11 cellular contexts compared by ENCODE assay signal in genomic region chr7:144292384-144293161, GRCh38. TPM values are rescaled to one million over a fixed set of nuclear protein-coding genes. Genes with fewer than 3 reads are reported as not detected.
"Had no signal": no experiment of that assay in that cellular context is flagged by ENCODE, and none has a peak within 500 bp of the region (broad histone marks: within the 10 kb centered on the region; RNA-seq: fewer than 3 reads in every experiment).

No MANE protein-coding gene starts in this region.

RNA-seq across cellular contexts. Expression of gene OR2A1, which starts 19.6 kb away (rescaled TPM):
- total RNA-seq: activated CD4-positive, alpha-beta T cell treated with anti-CD3 and anti-CD28 coated beads for 36 hours; activated CD8-positive, alpha-beta memory T cell treated with anti-CD3 and anti-CD28 coated beads, Interleukin-2, amount 10 ng/mL, durations not matched to agents 7 days and 5 days; activated CD8-positive, alpha-beta T cell treated with anti-CD3 and anti-CD28 coated beads, Interleukin-2, amount 10 ng/mL, durations not matched to agents 7 days and 5 days; activated T-cell treated with anti-CD3 and anti-CD28 coated beads, Interleukin-2, amount 50 U/mL, for 4 hours; ascending aorta; body of pancreas; K562; OCI-LY7; Right ventricle myocardium superior; SJCRH30 had no signal

RNA-seq across cellular contexts. Expression of gene CTAGE8, which starts 23.5 kb away (rescaled TPM):
- total RNA-seq: activated CD8-positive, alpha-beta memory T cell treated with anti-CD3 and anti-CD28 coated beads, Interleukin-2, amount 10 ng/mL, durations not matched to agents 7 days and 5 days; ascending aorta; OCI-LY7; SJCRH30 had no signal

RNA-seq across cellular contexts. Expression of gene OR2A7, which starts 28.0 kb away (rescaled TPM):
- total RNA-seq: K562, OCI-LY7, SJCRH30 had no signal

RNA-seq across cellular contexts. Expression of gene OR2A42, which starts 53.2 kb away (rescaled TPM):
- total RNA-seq: activated CD4-positive, alpha-beta T cell treated with anti-CD3 and anti-CD28 coated beads for 36 hours; activated CD8-positive, alpha-beta memory T cell treated with anti-CD3 and anti-CD28 coated beads, Interleukin-2, amount 10 ng/mL, durations not matched to agents 7 days and 5 days; activated CD8-positive, alpha-beta T cell treated with anti-CD3 and anti-CD28 coated beads, Interleukin-2, amount 10 ng/mL, durations not matched to agents 7 days and 5 days; activated T-cell treated with anti-CD3 and anti-CD28 coated beads, Interleukin-2, amount 50 U/mL, for 4 hours; ascending aorta; body of pancreas; K562; OCI-LY7; Right ventricle myocardium superior; SJCRH30; T-helper 2 cell treated with Interferon-gamma antibody and Interleukin-4, amounts not matched to agents 100 ng/mL and 5 ng/mL, for 36 hours had no signal
